Comparison of ENCODE assay signal across 18 cellular contexts in genomic region chr2:158879229-158879903, GRCh38.
"Had no signal": no experiment of that assay in that cellular context is flagged by ENCODE, and none has a peak within 500 bp of the region (broad histone marks: within the 10 kb centered on the region; RNA-seq: fewer than 3 reads in every experiment).

No MANE protein-coding gene starts in this region.

- H2AFZ ChIP-seq: neural progenitor cell had no signal

- DNase-seq: effector memory CD8-positive, alpha-beta T cell; esophagus squamous epithelium; foreskin fibroblast; immature natural killer cell; left colon; left ventricle myocardium superior; mesenchymal stem cell; midbrain; occipital lobe; posterior cingulate gyrus; sigmoid colon; stimulated activated naive CD8-positive, alpha-beta T cell treated with anti-CD3 and anti-CD28 coated beads, Interleukin-15, Interleukin-2, amounts not matched to agents 100 U/mL and 50 U/mL, for 24 hours; thyroid gland had no signal

- H3K4me1 ChIP-seq: esophagus squamous epithelium, neural progenitor cell, sigmoid colon, suprapubic skin, thyroid gland had no signal

- H3K27me3 ChIP-seq: esophagus squamous epithelium, neural progenitor cell, sigmoid colon, suprapubic skin, thyroid gland had no signal

- H3K9me3 ChIP-seq: esophagus squamous epithelium, sigmoid colon, suprapubic skin, thyroid gland had no signal

- H3K4me2 ChIP-seq: neural progenitor cell had no signal

- H3K36me3 ChIP-seq: esophagus squamous epithelium, neural progenitor cell, sigmoid colon, suprapubic skin, thyroid gland had no signal

- H3K4me3 ChIP-seq: esophagus squamous epithelium, lung, neural progenitor cell, sigmoid colon, skin epidermis, suprapubic skin, thyroid gland had no signal

- H3K27ac ChIP-seq: esophagus squamous epithelium, neural progenitor cell, sigmoid colon, skin epidermis, suprapubic skin, thyroid gland had no signal

- FAIRE-seq: urothelium cell line had no signal

- H3K9ac ChIP-seq: neural progenitor cell had no signal

- ATAC-seq: effector memory CD8-positive, alpha-beta T cell; left colon; left ventricle myocardium superior; stimulated activated naive CD8-positive, alpha-beta T cell treated with anti-CD3 and anti-CD28 coated beads, Interleukin-15, Interleukin-2, amounts not matched to agents 100 U/mL and 50 U/mL, for 24 hours had no signal
